ENCODE assay signal across 8 cellular contexts in genomic region chr15:69031013-69032001, GRCh38. TPM values are rescaled to one million over a fixed set of nuclear protein-coding genes. Genes with fewer than 3 reads are reported as not detected.
DNase-seq lines count a peak whose midpoint lies in the region; ATAC-seq and TF ChIP-seq lines count a peak whose summit lies in the region.

No MANE protein-coding gene starts in this region.

- peak overlapping the region; percentile 45 for H3K4me3 Mint-ChIP-seq in progenitor cell of endocrine pancreas (ENCODE audit: low read depth)

- no peak overlapping the region for H3K27ac Mint-ChIP-seq in progenitor cell of endocrine pancreas

- H3K4me1 Mint-ChIP-seq in progenitor cell of endocrine pancreas (ENCODE audit: low read depth), result no peaks in the 10 kb centered on the region

- peak; percentile 63 for TF ChIP-seq CTCF in progenitor cell of endocrine pancreas (IDR thresholded peaks at IDR 0.05; ENCODE audit: unreplicated experiment)

- no peaks in the 10 kb centered on the region for H3K9me3 Mint-ChIP-seq in progenitor cell of endocrine pancreas (ENCODE audit: low read depth)

- intact Hi-C loops in Right ventricle myocardium inferior (cut with DNase I), result no loop called here

- H3K27me3 Mint-ChIP-seq in progenitor cell of endocrine pancreas, result peaks cover 29% of the 10 kb centered on the region

- DNase-seq in ELF-1 (ENCODE audit: low read depth, low spot score), result peak; percentile 79
- peak; percentile 8 for DNase-seq in NCI-H345 treated with DMSO at 0.1 percent for 48 hours (lab: John Stamatoyannopoulos, UW; ENCODE audit: unreplicated experiment)
- DNase-seq in activated effector memory CD4-positive, alpha-beta T cell treated with anti-CD3 and anti-CD28 coated beads, Interleukin-2, amount 50 U/mL, for 16 hours, result peak; percentile 74
- peak; percentile 76 for DNase-seq in Right ventricle myocardium inferior (ENCODE audit: missing footprints)
- DNase-seq in progenitor cell of endocrine pancreas (ENCODE audit: low spot score, unreplicated experiment), result peak; percentile 19

- peak; percentile 84 for ATAC-seq in Right ventricle myocardium inferior
- no peak for ATAC-seq in HG02571 (IDR thresholded peaks at IDR 0.05; ENCODE audit: unreplicated experiment)
- no peak for ATAC-seq in GM19351 (IDR thresholded peaks at IDR 0.05; ENCODE audit: unreplicated experiment)
- no peak for ATAC-seq in HG03439 (IDR thresholded peaks at IDR 0.05; ENCODE audit: unreplicated experiment)

- no peaks in the 10 kb centered on the region for H3K36me3 Mint-ChIP-seq in progenitor cell of endocrine pancreas (ENCODE audit: insufficient read depth)

RNA-seq across cellular contexts. Expression of gene NOX5, which starts 16.8 kb away (rescaled TPM):
- not detected for total RNA-seq in Right ventricle myocardium inferior
- total RNA-seq in progenitor cell of endocrine pancreas, result not detected in 2 replicates

Comparison
In these comparisons a context has a peak if more than half of its experiments do, and no peak if none do; other contexts are left out.
1. DNase-seq: peak in every context shown above with its lines; median percentile 79 in ELF-1; 76 in Right ventricle myocardium inferior; 74 in activated effector memory CD4-positive, alpha-beta T cell treated with anti-CD3 and anti-CD28 coated beads, Interleukin-2, amount 50 U/mL, for 16 hours; 19 in progenitor cell of endocrine pancreas; 8 in NCI-H345 treated with DMSO at 0.1 percent for 48 hours.